Comparison of ENCODE assay signal across 8 cellular contexts in genomic region chr22:26679003-26679629, GRCh38. TPM values are rescaled to one million over a fixed set of nuclear protein-coding genes. Genes with fewer than 3 reads are reported as not detected.
A peak's percentile ranks its signal among the peaks of the same experiment; 100 is the strongest.
DNase-seq lines count a peak whose midpoint lies in the region; ATAC-seq and TF ChIP-seq lines count a peak whose summit lies in the region.

No MANE protein-coding gene starts in this region.

- peaks cover under 1 to 15% of the 10 kb centered on the region in 2 donors for H3K4me1 ChIP-seq in lung (ENCODE audit: control insufficient read depth in 2 of 2, insufficient read depth in 2 of 2, low read length in 2 of 2)

- intact Hi-C loops in dorsolateral prefrontal cortex (cut with DNase I), result loop anchor here (5.0 to 10.0 kb wide), 4 partner anchors 78 to 1336 kb away; partner anchors contain the start of gene MN1 (in 1 of the 2)

- H3K27me3 ChIP-seq in BJ (ENCODE audit: control insufficient read depth, insufficient read depth, low read length) (no peaks in the 10 kb centered on the region), dorsolateral prefrontal cortex (no peaks in the 10 kb centered on the region), lung (ENCODE audit: control insufficient read depth, insufficient read depth) (no peaks in the 10 kb centered on the region)

- no peak overlapping the region for H3K4me3 ChIP-seq in BJ (ENCODE audit: low read depth, low read length)
- H3K4me3 ChIP-seq in dorsolateral prefrontal cortex, result no peak overlapping the region
- H3K4me3 ChIP-seq in lung, result no peak overlapping the region

- H3K36me3 ChIP-seq in BJ (ENCODE audit: control insufficient read depth, insufficient read depth, low read length) (peaks cover 2% of the 10 kb centered on the region; the same call in 1 of the 2 replicates), lung (ENCODE audit: control insufficient read depth in 2 of 2, insufficient read depth in 2 of 2, low read length in 2 of 2) (peaks cover 0 to 3% of the 10 kb centered on the region in 2 donors)

- CTCF ChIA-PET in BJ (lab: Yijun Ruan, JAX), result interaction anchor here (0.6 to 2.1 kb wide), 28 partner anchors 10 to 1202 kb away, joined by 3 to 7 read pairs (median 3); no protein-coding TSS in a partner anchor

- DNase-seq in BJ (ENCODE audit: low read depth) (no peak), NCI-H748 treated with DMSO at 0.1 percent for 48 hours (lab: John Stamatoyannopoulos, UW) (peak; percentile 41), dorsolateral prefrontal cortex (peak; percentile 57 to 85 (median 76)), lung (ENCODE audit: low spot score) (peak; percentile 76)
- DNase-seq in activated CD4-positive, alpha-beta T cell treated with anti-CD3 and anti-CD28 coated beads, Interleukin-2, amount 50 U/mL, for 24 hours (ENCODE audit: low read depth in 1 of 2, low spot score in 1 of 2), result peak; percentile 63 to 67
- DNase-seq in stimulated activated CD8-positive, alpha-beta memory T cell treated with anti-CD3 and anti-CD28 coated beads, Interleukin-2, amount 100 ng/mL, for 48 hours (ENCODE audit: low read depth in 2 of 2), result peak; percentile 49 to 66

- POLR2A ChIA-PET in BJ (lab: Charles Lee), result no interaction called here

- peak; percentile 96 for TF ChIP-seq CTCF in BJ (IDR thresholded peaks at IDR 0.05; ENCODE audit: insufficient read depth, low read depth, low read length)
- peak; percentile 64 to 95 (median 87) for TF ChIP-seq CTCF in dorsolateral prefrontal cortex (IDR thresholded peaks at IDR 0.05 in 54 of 56, conservative IDR thresholded peaks at IDR 0.05 in 2 of 56; ENCODE audit: low read depth in 1 of 56, partially characterized antibody in 56 of 56)
- peak; percentile 95 for TF ChIP-seq CTCF in lung (IDR thresholded peaks at IDR 0.05; ENCODE audit: control extremely low read depth, extremely low read depth)

- peaks cover 0 to 3% of the 10 kb centered on the region in 2 donors for H3K9me3 ChIP-seq in lung (ENCODE audit: control insufficient read depth in 2 of 2, insufficient read depth in 1 of 2, low read length in 1 of 2)

- 46 to 51% methylated on average over 9 of the region's 9 CpGs for WGBS in lung, 2 donors

- ATAC-seq in GM21619 (IDR thresholded peaks at IDR 0.05; ENCODE audit: unreplicated experiment), result peak; percentile 49
- ATAC-seq in lung (ENCODE audit: insufficient read depth, low FRiP score), result peak; percentile 58
- ATAC-seq in HG02763 (IDR thresholded peaks at IDR 0.05; ENCODE audit: unreplicated experiment), result no peak

- H3K27ac ChIP-seq in dorsolateral prefrontal cortex (no peak overlapping the region), lung (ENCODE audit: low read depth in 1 of 2, low read length in 1 of 2) (no peak overlapping the region)

RNA-seq across cellular contexts. Expression of gene MIAT, which starts 21.7 kb away (rescaled TPM):
- 1.1 and 1.2 TPM in 2 replicates for polyA plus RNA-seq in BJ (2011; rRNA removed)
- polyA minus RNA-seq in BJ (2011; rRNA and poly(A)+ RNA removed), result 0.95 and 1.2 TPM in 2 replicates
- total RNA-seq in dorsolateral prefrontal cortex, result 100 to 1,000 TPM in 119 of 120 experiments, 10 to 100 TPM in 1; 94.5 to 482 (median 304) TPM
- 1 to 10 TPM; 4.6 to 5.0 TPM for total RNA-seq in lung
- polyA plus RNA-seq in lung, result 1 to 10 TPM; 1.7 to 5.4 TPM

RNA-seq across cellular contexts. Expression of gene CRYBA4, which starts 57.4 kb away (rescaled TPM):
- not detected in 2 replicates for polyA plus RNA-seq in BJ (2011; rRNA removed)
- polyA minus RNA-seq in BJ (2011; rRNA and poly(A)+ RNA removed), result not detected in 2 replicates
- 1 to 10 TPM in 3 of 120 experiments, under 1 TPM in 4, not detected in 113; 0.62 to 1.3 (median 0.96) TPM for total RNA-seq in dorsolateral prefrontal cortex
- total RNA-seq in lung, result not detected
- polyA plus RNA-seq in lung, result under 1 TPM; 0.06 to 0.22 TPM

Comparison
In these comparisons a context has a peak if more than half of its experiments do, and no peak if none do; other contexts are left out.
1. RNA of gene MIAT, which starts 21.7 kb away (total RNA-seq): 94.5 to 482 TPM in dorsolateral prefrontal cortex; 4.6 to 5.0 TPM in lung; every median in the first group is over 10 times any median in the second.
2. Peak in every context shown above with its lines, with median percentiles within 50 percentile points of each other: CTCF ChIP-seq.